ENCODE assay signal across 27 cellular contexts in genomic region chr2:238920601-238921001, GRCh38.
DNase-seq lines count a peak whose midpoint lies in the region; ATAC-seq, FAIRE-seq and TF ChIP-seq lines count a peak whose summit lies in the region.
"Had no signal": no experiment of that assay in that cellular context is flagged by ENCODE, and none has a peak within 500 bp of the region (broad histone marks: within the 10 kb centered on the region; RNA-seq: fewer than 3 reads in every experiment).

No MANE protein-coding gene starts in this region.

- WGBS in right lobe of liver (ENCODE audit: insufficient coverage, low coverage, low lambda C conversion rate, missing lambda C conversion rate) = 61% methylated on average over 4 of the region's 4 CpGs
- WGBS in HepG2 (ENCODE audit: low lambda C conversion rate) = 33% methylated on average over 4 of the region's 4 CpGs

- no peak overlapping the region for H3K9ac ChIP-seq in HepG2 (ENCODE audit: insufficient read depth, low read depth, low read length)
- H3K9ac ChIP-seq: BLaER1 treated with 17β-estradiol and CSF1 and Interleukin-3, amounts not matched to agents 10 nM and 100 nM had no signal

- H3K9me3 ChIP-seq in right lobe of liver (no peaks in the 10 kb centered on the region), HepG2 (ENCODE audit: low read length) (no peaks in the 10 kb centered on the region), osteoblast (ENCODE audit: low read depth, low read length) (no peaks in the 10 kb centered on the region)
- H3K9me3 ChIP-seq: BLaER1 treated with 17β-estradiol and CSF1 and Interleukin-3, amounts not matched to agents 10 nM and 100 nM; Caco-2; MG63; SJCRH30 had no signal

- no peak overlapping the region for H3K27ac ChIP-seq in right lobe of liver
- H3K27ac ChIP-seq in HepG2 (ENCODE audit: extremely low read length, insufficient read depth, low read length) = no peak overlapping the region
- no peak overlapping the region for H3K27ac ChIP-seq in osteoblast (ENCODE audit: low read depth, low read length)
- H3K27ac ChIP-seq: 22Rv1; BLaER1 treated with 17β-estradiol and CSF1 and Interleukin-3, amounts not matched to agents 10 nM and 100 nM; SJCRH30 had no signal

- BruUV-seq in HepG2 (replicated peaks; lab: Mats Ljungman, UMichigan) = no TSS peak

- peak; percentile 35 for DNase-seq in DMS 273 (lab: John Stamatoyannopoulos, UW; ENCODE audit: unreplicated experiment)
- DNase-seq in DMS 273 treated with DMSO at 0.1 percent for 48 hours (lab: John Stamatoyannopoulos, UW) = no peak
- DNase-seq in right lobe of liver = peak in 2 of 3 donors; percentile 25 to 30
- DNase-seq in HepG2 (ENCODE audit: low spot score) = no peak
- DNase-seq in osteoblast (ENCODE audit: insufficient read length, low spot score, missing footprints) = peak; percentile 50
- no peak for DNase-seq in SHP77 treated with DMSO at 0.1 percent for 48 hours (lab: John Stamatoyannopoulos, UW)
- DNase-seq in ACHN = no peak
- DNase-seq: Caco-2; CD4-positive, alpha-beta memory T cell; DMS153; GOT3; Kasumi-1; MG63; NCI-H1417; NCI-H1694 treated with DMSO at 0.1 percent for 48 hours; NCI-H2081 treated with DMSO at 0.1 percent for 48 hours; NCI-H446 treated with DMSO at 0.1 percent for 48 hours; NCI-H526 treated with DMSO at 0.1 percent for 48 hours; OCI-M1; RPMI8226; SJCRH30 had no signal

- intact Hi-C loops in right lobe of liver (cut with DNase I) = no loop called here
- intact Hi-C loops in HepG2 (cut with micrococcal nuclease; ENCODE audit: unreplicated experiment) = no loop called here

- POLR2A ChIA-PET in HepG2 (lab: Yijun Ruan, JAX) = no interaction called here

- H3K4me3 ChIP-seq in right lobe of liver = no peak overlapping the region
- H3K4me3 ChIP-seq in HepG2 (replicated peaks in 1 of 3; ENCODE audit: insufficient read depth in 1 of 3, low read depth in 2 of 3, low read length in 3 of 3) = no peak overlapping the region
- no peak overlapping the region for H3K4me3 ChIP-seq in osteoblast (ENCODE audit: insufficient read depth, low read length)
- H3K4me3 ChIP-seq: BLaER1 treated with 17β-estradiol and CSF1 and Interleukin-3, amounts not matched to agents 10 nM and 100 nM; MG63; SJCRH30 had no signal

- TF ChIP-seq POLR2A in right lobe of liver (IDR thresholded peaks at IDR 0.05) = no peak
- TF ChIP-seq POLR2A in HepG2 (IDR thresholded peaks at IDR 0.05; ENCODE audit: insufficient read depth in 1 of 2, low read depth in 2 of 2, low read length in 2 of 2) = no peak

- CTCF ChIA-PET in HepG2 (lab: Yijun Ruan, JAX; ENCODE audit: low intra/inter-chr PET ratio, low total read pairs) = no interaction called here

- H3K27me3 ChIP-seq in right lobe of liver = no peaks in the 10 kb centered on the region
- peaks cover 23 to 88% of the 10 kb centered on the region in 2 experiments; a peak in 4 of 5 replicates for H3K27me3 ChIP-seq in HepG2 (ENCODE audit: control insufficient read depth in 1 of 2, insufficient read depth in 2 of 2, low read length in 2 of 2)
- peaks cover 3% of the 10 kb centered on the region for H3K27me3 ChIP-seq in osteoblast (ENCODE audit: insufficient read depth, low read length)
- H3K27me3 ChIP-seq: MG63 had no signal

- H3K4me1 ChIP-seq in right lobe of liver (no peaks in the 10 kb centered on the region), HepG2 (ENCODE audit: insufficient read depth, low read length) (no peaks in the 10 kb centered on the region), osteoblast (ENCODE audit: insufficient read depth, low read length) (no peaks in the 10 kb centered on the region)
- H3K4me1 ChIP-seq: BLaER1 treated with 17β-estradiol and CSF1 and Interleukin-3, amounts not matched to agents 10 nM and 100 nM; Caco-2; SJCRH30 had no signal

- no peak for TF ChIP-seq RAD21 in HepG2 (CRISPR knock-in tag; IDR thresholded peaks at IDR 0.05)

- no peak overlapping the region for H3K4me2 ChIP-seq in HepG2 (ENCODE audit: low read depth, low read length)
- no peak overlapping the region for H3K4me2 ChIP-seq in osteoblast (ENCODE audit: insufficient read depth, low read length)
- H3K4me2 ChIP-seq: BLaER1 treated with 17β-estradiol and CSF1 and Interleukin-3, amounts not matched to agents 10 nM and 100 nM had no signal

- H4K20me1 ChIP-seq in HepG2 (ENCODE audit: insufficient read depth, low read length) = no peaks in the 10 kb centered on the region; the same call in 1 of the 2 replicates
- H4K20me1 ChIP-seq in osteoblast (ENCODE audit: insufficient read depth, low read length) = no peaks in the 10 kb centered on the region

- H3K79me2 ChIP-seq in HepG2 (ENCODE audit: insufficient read depth, low read length) (no peaks in the 10 kb centered on the region), osteoblast (ENCODE audit: insufficient read depth, low read length) (no peaks in the 10 kb centered on the region)

- no peak for TF ChIP-seq EP300 in HepG2 (IDR thresholded peaks at IDR 0.05; ENCODE audit: low read depth in 2 of 2, low read length in 2 of 2)
- TF ChIP-seq EP300 in HepG2 (CRISPR knock-in tag; IDR thresholded peaks at IDR 0.05; ENCODE audit: borderline replicate concordance) = no peak

- FAIRE-seq in HepG2 (lab: Jason Lieb, UNC) = no peak
- FAIRE-seq: G401.6, GM12892 had no signal

- no peaks in the 10 kb centered on the region for H3K36me3 ChIP-seq in right lobe of liver
- H3K36me3 ChIP-seq in HepG2 (replicated peaks in 1 of 2; ENCODE audit: control insufficient read depth in 1 of 2, insufficient read depth in 2 of 2, low read length in 2 of 2) = no peaks in the 10 kb centered on the region
- no peaks in the 10 kb centered on the region for H3K36me3 ChIP-seq in osteoblast (ENCODE audit: insufficient read depth, low read length)
- H3K36me3 ChIP-seq: BLaER1 treated with 17β-estradiol and CSF1 and Interleukin-3, amounts not matched to agents 10 nM and 100 nM; MG63; SJCRH30 had no signal

- in situ Hi-C loops in HepG2 (cut with HindIII; ENCODE audit: extremely low pct_ligation_motif_present, low pct_unique_long_range_greater_than_20kb) = no loop called here
- in situ Hi-C loops in ACHN (cut with HindIII; ENCODE audit: low pct_ligation_motif_present, low pct_unique_long_range_greater_than_20kb, low sequenced_read_pairs) = no loop called here

- TF ChIP-seq CTCF in right lobe of liver (IDR thresholded peaks at IDR 0.05) = no peak
- no peak for TF ChIP-seq CTCF in HepG2 (CRISPR knock-in tag; IDR thresholded peaks at IDR 0.05)
- no peak for TF ChIP-seq CTCF in osteoblast (IDR thresholded peaks at IDR 0.05; ENCODE audit: extremely low read depth, low read depth, low read length)

- ATAC-seq in right lobe of liver (no peak), HepG2 (no peak), HG02678 (IDR thresholded peaks at IDR 0.05; ENCODE audit: unreplicated experiment) (no peak)
- ATAC-seq: HCT116 had no signal

- H2AFZ ChIP-seq in HepG2 (ENCODE audit: low read length) (no peak overlapping the region), osteoblast (ENCODE audit: low read length) (no peak overlapping the region)

TF ChIP-seq in HepG2, 621 proteins besides CTCF, POLR2A, EP300 and RAD21 (continues in another document):
- no peak for TF ChIP-seq CBX1 (IDR thresholded peaks at IDR 0.05; ENCODE audit: low read depth)
- TF ChIP-seq ZNF879 (CRISPR knock-in tag; IDR thresholded peaks at IDR 0.05) = no peak
- no peak for TF ChIP-seq FOXK1 (CRISPR knock-in tag; IDR thresholded peaks at IDR 0.05; ENCODE audit: borderline replicate concordance, low read depth)
- no peak for TF ChIP-seq ZBTB33 (CRISPR knock-in tag; IDR thresholded peaks at IDR 0.05)
- no peak for TF ChIP-seq AGO2 (optimal IDR thresholded peaks at IDR 0.05; ENCODE audit: low read depth, low read length)
- TF ChIP-seq, protein P1, sequence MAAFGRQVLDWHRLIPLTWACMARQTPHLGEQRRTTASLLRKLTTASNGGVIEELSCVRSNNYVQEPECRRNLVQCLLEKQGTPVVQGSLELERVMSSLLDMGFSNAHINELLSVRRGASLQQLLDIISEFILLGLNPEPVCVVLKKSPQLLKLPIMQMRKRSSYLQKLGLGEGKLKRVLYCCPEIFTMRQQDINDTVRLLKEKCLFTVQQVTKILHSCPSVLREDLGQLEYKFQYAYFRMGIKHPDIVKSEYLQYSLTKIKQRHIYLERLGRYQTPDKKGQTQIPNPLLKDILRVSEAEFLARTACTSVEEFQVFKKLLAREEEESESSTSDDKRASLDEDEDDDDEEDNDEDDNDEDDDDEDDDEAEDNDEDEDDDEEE (CRISPR knock-in tag; IDR thresholded peaks at IDR 0.05) = no peak
- TF ChIP-seq, protein P2, sequence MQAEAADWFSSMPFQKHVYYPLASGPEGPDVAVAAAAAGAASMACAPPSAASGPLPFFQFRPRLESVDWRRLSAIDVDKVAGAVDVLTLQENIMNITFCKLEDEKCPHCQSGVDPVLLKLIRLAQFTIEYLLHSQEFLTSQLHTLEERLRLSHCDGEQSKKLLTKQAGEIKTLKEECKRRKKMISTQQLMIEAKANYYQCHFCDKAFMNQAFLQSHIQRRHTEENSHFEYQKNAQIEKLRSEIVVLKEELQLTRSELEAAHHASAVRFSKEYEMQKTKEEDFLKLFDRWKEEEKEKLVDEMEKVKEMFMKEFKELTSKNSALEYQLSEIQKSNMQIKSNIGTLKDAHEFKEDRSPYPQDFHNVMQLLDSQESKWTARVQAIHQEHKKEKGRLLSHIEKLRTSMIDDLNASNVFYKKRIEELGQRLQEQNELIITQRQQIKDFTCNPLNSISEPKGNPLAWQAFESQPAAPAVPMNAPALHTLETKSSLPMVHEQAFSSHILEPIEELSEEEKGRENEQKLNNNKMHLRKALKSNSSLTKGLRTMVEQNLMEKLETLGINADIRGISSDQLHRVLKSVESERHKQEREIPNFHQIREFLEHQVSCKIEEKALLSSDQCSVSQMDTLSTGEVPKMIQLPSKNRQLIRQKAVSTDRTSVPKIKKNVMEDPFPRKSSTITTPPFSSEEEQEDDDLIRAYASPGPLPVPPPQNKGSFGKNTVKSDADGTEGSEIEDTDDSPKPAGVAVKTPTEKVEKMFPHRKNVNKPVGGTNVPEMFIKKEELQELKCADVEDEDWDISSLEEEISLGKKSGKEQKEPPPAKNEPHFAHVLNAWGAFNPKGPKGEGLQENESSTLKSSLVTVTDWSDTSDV (CRISPR knock-in tag; IDR thresholded peaks at IDR 0.05) = no peak
- no peak for TF ChIP-seq PITX1 (CRISPR knock-in tag; IDR thresholded peaks at IDR 0.05)

Comparison
In these comparisons a context has a peak if more than half of its experiments do, and no peak if none do; other contexts are left out.
1. DNase-seq: peak in DMS 273 (single experiment), right lobe of liver (2 of 3) and osteoblast (single experiment); none in DMS 273 treated with DMSO at 0.1 percent for 48 hours (single experiment), HepG2 (single experiment), SHP77 treated with DMSO at 0.1 percent for 48 hours (single experiment) and ACHN (single experiment).